ENCODE assay signal across 8 cellular contexts in the genomic region with DNA sequence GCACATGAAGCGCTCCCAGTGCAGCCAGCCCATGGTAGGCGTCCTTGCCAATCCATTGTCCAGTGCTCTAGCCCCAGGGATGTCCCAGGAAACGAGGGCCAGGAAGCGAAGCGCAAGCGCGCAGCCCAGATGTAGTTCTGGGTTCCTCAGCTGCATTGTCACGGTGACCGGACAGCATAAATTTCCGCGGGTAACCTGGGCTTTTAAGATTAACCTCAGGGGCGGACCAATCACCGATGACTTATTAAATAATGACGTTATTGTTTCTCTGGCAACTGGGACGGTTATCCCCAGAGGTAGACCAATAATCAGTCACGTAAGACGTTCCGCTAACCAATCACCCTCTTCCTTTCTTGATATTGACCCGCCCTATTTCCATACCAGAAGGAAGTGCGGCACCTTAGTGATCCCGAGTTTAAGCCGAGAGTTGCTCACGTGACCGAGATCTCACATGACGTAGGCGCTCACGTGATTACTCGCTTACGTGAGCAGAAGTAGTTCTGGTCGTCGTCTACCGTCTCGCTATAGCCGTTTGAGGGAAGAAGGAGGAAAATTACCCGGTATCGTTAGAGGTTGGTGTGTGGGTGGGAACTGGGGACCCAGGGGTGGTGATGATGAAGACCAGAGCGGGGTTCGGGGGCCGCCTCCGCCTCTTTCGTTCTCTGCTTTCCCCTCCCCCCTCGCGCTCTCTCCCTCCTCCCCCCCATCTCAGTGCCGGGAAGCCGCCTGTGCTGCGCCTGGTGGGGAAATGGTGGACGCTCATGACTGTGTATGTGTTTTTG. TPM values are rescaled to one million over a fixed set of nuclear protein-coding genes. Genes with fewer than 3 reads are reported as not detected.
DNase-seq lines count a peak whose midpoint lies in the region; ATAC-seq and TF ChIP-seq lines count a peak whose summit lies in the region.

Gene GLA (minus strand): TSS at position 178 of the 782 bp plus-strand sequence. CDS start 22 bp downstream, at position 156.
Gene HNRNPH2 (plus strand): TSS at position 475 of the 782 bp plus-strand sequence. CDS start 3,767 bp downstream, outside the sequence.

- no peaks in the 10 kb centered on the region for H3K27me3 ChIP-seq in spleen (replicated peaks in 1 of 7)

- peak in 6 of 11 experiments; percentile 21 to 41 (median 28) for TF ChIP-seq CTCF in spleen (IDR thresholded peaks at IDR 0.05 in 8 of 11, conservative IDR thresholded peaks at IDR 0.05 in 3 of 11)

- WGBS in spleen, 5 donors = 0 to 34% (median 8%) methylated on average over 34 to 47 of the region's 47 CpGs

- H3K36me3 ChIP-seq in spleen = peaks cover 0 to 24% (median 7%) of the 10 kb centered on the region in 6 donors

- intact Hi-C loops in spleen (cut with DNase I; ENCODE audit: low total_unique reads) = no loop called here

- no peaks in the 10 kb centered on the region for H3K9me3 ChIP-seq in spleen

- DNase-seq in AG08395 (ENCODE audit: low spot score) (peak; percentile 91), NCI-H345 treated with DMSO at 0.1 percent for 48 hours (lab: John Stamatoyannopoulos, UW; ENCODE audit: unreplicated experiment) (peak; percentile 96), inferior parietal cortex (ENCODE audit: extremely low spot score) (peak; percentile 98), spleen (peak; percentile 93)
- DNase-seq in activated CD4-positive, CD25-positive, alpha-beta regulatory T cell (lab: John Stamatoyannopoulos, UW) = peak; percentile 60 to 73 (median 69)
- peak; percentile 91 for DNase-seq in central memory CD4-positive, alpha-beta T cell

- peak; percentile 92 for ATAC-seq in HG03280 (IDR thresholded peaks at IDR 0.05; ENCODE audit: unreplicated experiment)

- in situ Hi-C loops in GM18951 (cut with MboI; ENCODE audit: low sequenced_read_pairs, unreplicated experiment) = loop anchor here (25.0 kb wide), 1 partner anchor 179 kb away; no protein-coding TSS in a partner anchor

- peak within 1 kb of the TSS; percentile 90 to 97 (median 93) for H3K27ac ChIP-seq in spleen

- peaks cover 14 to 56% (median 34%) of the 10 kb centered on the region in 6 donors for H3K4me1 ChIP-seq in spleen

- TF ChIP-seq POLR2A in GM18951 (IDR thresholded peaks at IDR 0.05; ENCODE audit: extremely low read depth, insufficient read depth, insufficient read length) = peak; percentile 60
- peak in 2 of 3 donors; percentile 9 to 64 for TF ChIP-seq POLR2A in spleen (IDR thresholded peaks at IDR 0.05)

- peak within 1 kb of the TSS; percentile 42 to 73 (median 52) for H3K4me3 ChIP-seq in spleen

RNA-seq across cellular contexts. Expression of gene GLA, which starts in this region (rescaled TPM):
- total RNA-seq in spleen = 10 to 100 TPM; 22.9 to 33.8 (median 31.0) TPM
- polyA plus RNA-seq in spleen = 10 to 100 TPM; 23.9 to 38.5 (median 36.6) TPM

RNA-seq across cellular contexts. Expression of gene HNRNPH2, which starts in this region (rescaled TPM):
- 10 to 100 TPM; 42.9 to 74.1 (median 67.0) TPM for total RNA-seq in spleen
- 10 to 100 TPM; 34.1 to 55.3 (median 45.3) TPM for polyA plus RNA-seq in spleen

Comparison
In these comparisons a context has a peak if more than half of its experiments do, and no peak if none do; other contexts are left out.
1. Peak in every context shown above with its lines: DNase-seq, ATAC-seq, H3K4me3 ChIP-seq and H3K27ac ChIP-seq.